In genomic region chr17:60464343-60464742, GRCh38 we compare ENCODE assay signal across 27 cellular contexts. TPM values are rescaled to one million over a fixed set of nuclear protein-coding genes. Genes with fewer than 3 reads are reported as not detected.
"Had no signal": no experiment of that assay in that cellular context is flagged by ENCODE, and none has a peak within 500 bp of the region (broad histone marks: within the 10 kb centered on the region; RNA-seq: fewer than 3 reads in every experiment).

No MANE protein-coding gene starts in this region.

- H3K4me3 Mint-ChIP-seq: activated CD4-positive, alpha-beta memory T cell treated with anti-CD3 and anti-CD28 coated beads for 36 hours; activated CD4-positive, alpha-beta T cell treated with anti-CD3 and anti-CD28 coated beads, Interleukin-2, amount 10 ng/mL, durations not matched to agents 24 days and 14 days; activated naive CD8-positive, alpha-beta T cell; neural crest cell; stimulated activated naive B cell treated with anti-CD40 and anti-IgM and Interleukin-4, amounts not matched to agents 10 μg/mL and 1 μg/mL and 100 μg/mL, for 72 hours; T-cell; T-helper 2 cell treated with Interferon-gamma antibody and Interleukin-4, amounts not matched to agents 5 μg/mL and 100 μg/mL, for 36 hours had no signal

- H3K4me1 ChIP-seq: parathyroid adenoma, suprapubic skin had no signal

- DNase-seq: activated CD4-positive, alpha-beta memory T cell treated with anti-CD3 and anti-CD28 coated beads for 36 hours; activated CD4-positive, alpha-beta T cell treated with anti-CD3 and anti-CD28 coated beads, Interleukin-2, amount 10 ng/mL, durations not matched to agents 24 days and 14 days; activated effector memory CD4-positive, alpha-beta T cell treated with Interleukin-2 at 50 U/mL for 16 hours; activated naive CD4-positive, alpha-beta T cell treated with Interleukin-2 at 50 U/mL for 16 hours; activated T-cell treated with anti-CD3 and anti-CD28 coated beads, Interleukin-2, amount 50 U/mL, for 48 hours; anterior cingulate cortex; cortex of kidney; islet precursor cell; left ventricle myocardium inferior; nucleus accumbens; stimulated activated CD4-positive, alpha-beta T cell treated with anti-CD3 and anti-CD28 coated beads, Interleukin-1b, Interleukin-23, amount 100 ng/mL, for 48 hours; stimulated activated naive B cell treated with anti-CD40 and anti-IgM and Interleukin-4, amounts not matched to agents 10 μg/mL and 1 μg/mL and 100 μg/mL, for 72 hours; stomach; T-cell; tibial artery; upper lobe of right lung had no signal

- H3K9me3 Mint-ChIP-seq: activated CD4-positive, alpha-beta memory T cell treated with anti-CD3 and anti-CD28 coated beads for 36 hours; activated CD4-positive, alpha-beta T cell treated with anti-CD3 and anti-CD28 coated beads, Interleukin-2, amount 10 ng/mL, durations not matched to agents 24 days and 14 days; neural crest cell; stimulated activated naive B cell treated with anti-CD40 and anti-IgM and Interleukin-4, amounts not matched to agents 10 μg/mL and 1 μg/mL and 100 μg/mL, for 72 hours; T-cell; T-helper 2 cell treated with Interferon-gamma antibody and Interleukin-4, amounts not matched to agents 5 μg/mL and 100 μg/mL, for 36 hours had no signal

- H2AFZ ChIP-seq: parathyroid adenoma had no signal

- H3K27ac ChIP-seq: left ventricle myocardium inferior, parathyroid adenoma, stomach, suprapubic skin, tibial artery, upper lobe of right lung had no signal

- H3K4me1 Mint-ChIP-seq: activated CD4-positive, alpha-beta T cell treated with anti-CD3 and anti-CD28 coated beads, Interleukin-2, amount 10 ng/mL, durations not matched to agents 24 days and 14 days; neural crest cell; stimulated activated naive B cell treated with anti-CD40 and anti-IgM and Interleukin-4, amounts not matched to agents 10 μg/mL and 1 μg/mL and 100 μg/mL, for 72 hours; T-cell had no signal

- H3K27ac Mint-ChIP-seq: activated CD4-positive, alpha-beta memory T cell treated with anti-CD3 and anti-CD28 coated beads for 36 hours; activated CD4-positive, alpha-beta T cell treated with anti-CD3 and anti-CD28 coated beads, Interleukin-2, amount 10 ng/mL, durations not matched to agents 24 days and 14 days; activated naive CD8-positive, alpha-beta T cell; stimulated activated naive B cell treated with anti-CD40 and anti-IgM and Interleukin-4, amounts not matched to agents 10 μg/mL and 1 μg/mL and 100 μg/mL, for 72 hours; T-cell; T-helper 2 cell treated with Interferon-gamma antibody and Interleukin-4, amounts not matched to agents 5 μg/mL and 100 μg/mL, for 36 hours had no signal

- H3K4me3 ChIP-seq: left ventricle myocardium inferior, lung, right atrium auricular region, smooth muscle cell, stomach, suprapubic skin, tibial artery, upper lobe of right lung had no signal

- H3K27me3 ChIP-seq: right atrium auricular region, stomach, suprapubic skin, tibial artery, upper lobe of right lung had no signal

- H3K9me3 ChIP-seq: left ventricle myocardium inferior, right atrium auricular region, stomach, suprapubic skin, tibial artery, upper lobe of right lung had no signal

- H3K9ac ChIP-seq: parathyroid adenoma had no signal

- H3K36me3 Mint-ChIP-seq: activated naive CD8-positive, alpha-beta T cell had no signal

- H3K4me2 ChIP-seq: smooth muscle cell had no signal

- ATAC-seq: stimulated activated naive B cell treated with anti-CD40 and anti-IgM and Interleukin-4, amounts not matched to agents 10 μg/mL and 1 μg/mL and 100 μg/mL, for 72 hours; T-cell; upper lobe of right lung had no signal

- H3K27me3 Mint-ChIP-seq: activated CD4-positive, alpha-beta memory T cell treated with anti-CD3 and anti-CD28 coated beads for 36 hours; activated CD4-positive, alpha-beta T cell treated with anti-CD3 and anti-CD28 coated beads, Interleukin-2, amount 10 ng/mL, durations not matched to agents 24 days and 14 days; activated naive CD8-positive, alpha-beta T cell; stimulated activated naive B cell treated with anti-CD40 and anti-IgM and Interleukin-4, amounts not matched to agents 10 μg/mL and 1 μg/mL and 100 μg/mL, for 72 hours; T-cell had no signal

RNA-seq across cellular contexts. Expression of gene CHCT1, which starts 42.1 kb away (rescaled TPM):
- total RNA-seq: activated CD4-positive, alpha-beta memory T cell treated with anti-CD3 and anti-CD28 coated beads for 36 hours; activated CD4-positive, alpha-beta T cell treated with anti-CD3 and anti-CD28 coated beads, Interleukin-2, amount 10 ng/mL, durations not matched to agents 24 days and 14 days; cerebellum; frontal cortex; left ventricle myocardium inferior; lung; mucosa of gallbladder; neural crest cell; right atrium auricular region; smooth muscle cell; stomach; suprapubic skin; T-cell; upper lobe of right lung had no signal
- polyA plus RNA-seq: smooth muscle cell, stomach had no signal
